ENCODE assay signal across 8 cellular contexts in genomic region chr20:34719242-34720017, GRCh38.
A peak's percentile ranks its signal among the peaks of the same experiment; 100 is the strongest.
DNase-seq lines count a peak whose midpoint lies in the region; ATAC-seq and TF ChIP-seq lines count a peak whose summit lies in the region.
"Not testable (repeated sequence)": the region's sequence is repeated elsewhere in the genome, so short reads cannot be mapped to it uniquely, and the experiment has no call there.

No MANE protein-coding gene starts in this region.

- not testable (repeated sequence) for TF ChIP-seq CTCF in GM10266 (IDR thresholded peaks at IDR 0.05; ENCODE audit: control insufficient read depth, insufficient read depth, low read depth, missing control alignments); RWPE2 (IDR thresholded peaks at IDR 0.05; ENCODE audit: poor library complexity, severe bottlenecking)

- not testable (repeated sequence) for H3K4me1 ChIP-seq in RWPE2 (ENCODE audit: insufficient read depth, poor library complexity, severe bottlenecking)

- not testable (repeated sequence) for H3K27me3 Mint-ChIP-seq in memory B cell

- peak; percentile 84 for ATAC-seq in GM18868 (IDR thresholded peaks at IDR 0.05; ENCODE audit: unreplicated experiment)
- ATAC-seq in GM19463 (IDR thresholded peaks at IDR 0.05; ENCODE audit: unreplicated experiment), result peak; percentile 89
- ATAC-seq in GM21825 (IDR thresholded peaks at IDR 0.05; ENCODE audit: unreplicated experiment), result peak; percentile 83
- ATAC-seq in HG03039 (IDR thresholded peaks at IDR 0.05; ENCODE audit: unreplicated experiment), result peak; percentile 66
- peak; percentile 88 for ATAC-seq in HG03442 (IDR thresholded peaks at IDR 0.05; ENCODE audit: unreplicated experiment)
- not testable (repeated sequence) for ATAC-seq in RWPE2 (ENCODE audit: low read depth)
- peak; percentile 60 for ATAC-seq in memory B cell (ENCODE audit: low read depth)

- not testable (repeated sequence) for H3K9me3 ChIP-seq in RWPE2 (ENCODE audit: severe bottlenecking)

- not testable (repeated sequence) for H3K27me3 ChIP-seq in RWPE2 (ENCODE audit: insufficient read depth, poor library complexity, severe bottlenecking)

- H3K4me3 Mint-ChIP-seq in memory B cell, result not testable (repeated sequence)

- H3K27ac Mint-ChIP-seq in memory B cell, result peak overlapping the region; percentile 53

- H3K4me3 ChIP-seq in RWPE2 (ENCODE audit: severe bottlenecking), result not testable (repeated sequence)

- H3K27ac ChIP-seq in RWPE2 (ENCODE audit: poor library complexity, severe bottlenecking), result not testable (repeated sequence)

- peaks cover 10% of the 10 kb centered on the region for H3K36me3 Mint-ChIP-seq in memory B cell

- peaks cover 65% of the 10 kb centered on the region for H3K36me3 ChIP-seq in RWPE2 (ENCODE audit: low read depth)

- DNase-seq in GM10266 (ENCODE audit: extremely low spot score) (peak; percentile 64), RWPE2 (ENCODE audit: low spot score) (peak; percentile 11)
- not testable (repeated sequence) for DNase-seq in memory B cell (ENCODE audit: low spot score in 2 of 2)

- H3K4me1 Mint-ChIP-seq in memory B cell, result peaks cover 11% of the 10 kb centered on the region

- H3K9me3 Mint-ChIP-seq in memory B cell, result not testable (repeated sequence)
